ENCODE assay signal across 8 cellular contexts in the genomic region with DNA sequence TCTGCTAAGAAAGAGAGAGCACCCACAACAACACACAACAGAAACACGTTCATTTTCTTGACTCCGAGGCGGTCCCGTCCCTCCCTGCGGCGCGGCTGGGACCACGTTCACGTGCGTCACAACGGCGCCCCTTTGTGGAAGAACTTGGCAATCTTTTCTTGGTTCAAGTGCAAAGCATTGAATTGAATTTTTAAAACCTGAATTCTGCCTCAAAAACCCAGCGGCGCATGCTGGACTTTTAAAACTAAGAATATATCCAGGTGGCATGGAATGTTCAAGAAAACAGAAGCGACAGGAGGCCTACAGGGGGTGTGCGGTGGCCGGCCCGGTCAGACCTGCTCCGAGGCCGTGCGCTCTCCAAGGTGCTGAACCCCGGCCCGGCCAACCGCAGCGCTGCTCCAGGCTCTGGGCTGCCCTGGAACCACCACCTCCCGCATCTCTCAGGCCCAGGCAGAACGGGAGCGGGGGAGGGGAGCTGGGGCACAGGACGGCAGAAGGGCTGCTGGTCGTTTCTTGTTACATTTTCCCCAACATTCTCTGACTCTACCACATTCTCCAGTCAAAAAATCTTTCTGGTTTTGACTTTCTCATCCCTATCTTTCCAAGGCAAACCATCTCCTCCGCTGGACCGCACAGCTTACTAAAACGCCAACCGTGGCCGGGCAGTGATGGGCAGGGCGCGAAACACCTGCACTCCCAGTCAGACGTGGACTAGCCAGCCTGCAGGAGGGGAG. TPM values are rescaled to one million over a fixed set of nuclear protein-coding genes. Genes with fewer than 3 reads are reported as not detected.
A peak's percentile ranks its signal among the peaks of the same experiment; 100 is the strongest.
DNase-seq lines count a peak whose midpoint lies in the region; ATAC-seq and TF ChIP-seq lines count a peak whose summit lies in the region.

No MANE protein-coding gene starts in this region.

- ATAC-seq in foreskin keratinocyte (peak; percentile 41), thoracic aorta (ENCODE audit: insufficient number of reproducible peaks, low FRiP score, low read depth) (no peak), HG03175 (IDR thresholded peaks at IDR 0.05; ENCODE audit: unreplicated experiment) (no peak)

- H4K20me1 ChIP-seq in osteoblast (ENCODE audit: insufficient read depth, low read length): peaks cover 55% of the 10 kb centered on the region

- H3K27ac ChIP-seq in foreskin keratinocyte (no peak overlapping the region), osteoblast (ENCODE audit: low read depth, low read length) (no peak overlapping the region), thoracic aorta (no peak overlapping the region)

- H3K9me3 ChIP-seq in osteoblast (ENCODE audit: low read depth, low read length) (no peaks in the 10 kb centered on the region), thoracic aorta (no peaks in the 10 kb centered on the region)

- H3K4me3 ChIP-seq in AG10803 (ENCODE audit: low read length) (no peak overlapping the region), HFF-Myc (replicated peaks; ENCODE audit: low read depth, low read length) (no peak overlapping the region), osteoblast (ENCODE audit: insufficient read depth, low read length) (peak overlapping the region; percentile 35), thoracic aorta (peak overlapping the region; percentile 23)

- peak overlapping the region; percentile 71 for H3K4me2 ChIP-seq in osteoblast (ENCODE audit: insufficient read depth, low read length)

- peak; percentile 73 for TF ChIP-seq CTCF in AG10803 (conservative IDR thresholded peaks at IDR 0.05; ENCODE audit: low read length)
- peak; percentile 69 for TF ChIP-seq CTCF in HFF-Myc (IDR thresholded peaks at IDR 0.05; ENCODE audit: low read depth, low read length, missing control alignments)
- TF ChIP-seq CTCF in foreskin keratinocyte (conservative IDR thresholded peaks at IDR 0.05): peak; percentile 84
- TF ChIP-seq CTCF in osteoblast (IDR thresholded peaks at IDR 0.05; ENCODE audit: extremely low read depth, low read depth, low read length): peak; percentile 76
- TF ChIP-seq CTCF in thoracic aorta (IDR thresholded peaks at IDR 0.05): peak; percentile 78

- DNase-seq in AG10803 (ENCODE audit: low read depth) (peak; percentile 65), HFF-Myc (ENCODE audit: extremely low read depth, low read depth) (no peak), RPMI8226 (peak; percentile 31), foreskin keratinocyte (peak in 1 of 2 donors; percentile 49), osteoblast (ENCODE audit: insufficient read length, low spot score, missing footprints) (peak; percentile 99), thoracic aorta (ENCODE audit: low spot score) (no peak)
- peak; percentile 88 for DNase-seq in activated effector memory CD4-positive, alpha-beta T cell treated with anti-CD3 and anti-CD28 coated beads, Interleukin-2, amount 50 U/mL, for 16 hours

- H3K79me2 ChIP-seq in osteoblast (ENCODE audit: insufficient read depth, low read length): no peaks in the 10 kb centered on the region

- no peaks in the 10 kb centered on the region for H3K4me1 ChIP-seq in foreskin keratinocyte
- H3K4me1 ChIP-seq in osteoblast (ENCODE audit: insufficient read depth, low read length): peaks cover 13% of the 10 kb centered on the region
- H3K4me1 ChIP-seq in thoracic aorta (ENCODE audit: control insufficient read depth in 1 of 2, low read depth in 2 of 2): peaks cover 8 to 14% of the 10 kb centered on the region in 2 donors

- no peak overlapping the region for H2AFZ ChIP-seq in osteoblast (ENCODE audit: low read length)

- H3K27me3 ChIP-seq in foreskin keratinocyte (no peaks in the 10 kb centered on the region), osteoblast (ENCODE audit: insufficient read depth, low read length) (no peaks in the 10 kb centered on the region), thoracic aorta (replicated peaks; ENCODE audit: insufficient read depth) (no peaks in the 10 kb centered on the region)

- H3K36me3 ChIP-seq in osteoblast (ENCODE audit: insufficient read depth, low read length) (no peaks in the 10 kb centered on the region), thoracic aorta (no peaks in the 10 kb centered on the region)

RNA-seq across cellular contexts. Expression of gene HEXD, which starts 3.4 kb away (rescaled TPM):
- total RNA-seq in foreskin keratinocyte (9.6 and 10.4 TPM in 2 replicates), osteoblast (13.0 and 20.3 TPM in 2 replicates), thoracic aorta (10 to 100 TPM; 31.4 to 34.7 TPM)
- polyA plus RNA-seq in foreskin keratinocyte: 10.2 and 10.9 TPM in 2 replicates

RNA-seq across cellular contexts. Expression of gene OGFOD3, which starts 3.7 kb away (rescaled TPM):
- 19.4 and 20.7 TPM in 2 replicates for total RNA-seq in foreskin keratinocyte
- polyA plus RNA-seq in foreskin keratinocyte: 23.4 and 25.1 TPM in 2 replicates
- 25.3 and 27.4 TPM in 2 replicates for total RNA-seq in osteoblast
- total RNA-seq in thoracic aorta: 10 to 100 TPM; 24.9 to 27.4 TPM

RNA-seq across cellular contexts. Expression of gene CYBC1, which starts 35.8 kb away (rescaled TPM):
- total RNA-seq in foreskin keratinocyte: 27.3 and 29.5 TPM in 2 replicates
- 26.9 and 30.0 TPM in 2 replicates for polyA plus RNA-seq in foreskin keratinocyte
- total RNA-seq in osteoblast: 72.4 and 75.1 TPM in 2 replicates
- total RNA-seq in thoracic aorta: 100 to 1,000 TPM in 1 of 2 donors, 10 to 100 TPM in 1; 84.6 to 178 TPM

RNA-seq across cellular contexts. Expression of gene UTS2R, which starts 43.1 kb away (rescaled TPM):
- not detected in 2 replicates for total RNA-seq in foreskin keratinocyte
- not detected in 2 replicates for polyA plus RNA-seq in foreskin keratinocyte
- not detected in 2 replicates for total RNA-seq in osteoblast
- total RNA-seq in thoracic aorta: under 1 TPM in 1 of 2 donors, not detected in 1; 0.27 TPM

RNA-seq across cellular contexts. Expression of gene NARF, which starts 43.8 kb away (rescaled TPM):
- total RNA-seq in foreskin keratinocyte (21.8 and 27.4 TPM in 2 replicates), osteoblast (34.4 and 36.8 TPM in 2 replicates), thoracic aorta (10 to 100 TPM; 77.0 to 86.8 TPM)
- 27.5 and 32.3 TPM in 2 replicates for polyA plus RNA-seq in foreskin keratinocyte

Comparison
In these comparisons a context has a peak if more than half of its experiments do, and no peak if none do; other contexts are left out.
1. DNase-seq: peak in AG10803 (single experiment), RPMI8226 (single experiment), activated effector memory CD4-positive, alpha-beta T cell treated with anti-CD3 and anti-CD28 coated beads, Interleukin-2, amount 50 U/mL, for 16 hours (single experiment) and osteoblast (single experiment); none in HFF-Myc (single experiment) and thoracic aorta (single experiment).
2. H3K4me3 ChIP-seq: peak in osteoblast (single experiment) and thoracic aorta (single experiment); none in AG10803 (single experiment) and HFF-Myc (single experiment).
3. Peak in every context shown above with its lines, with median percentiles within 50 percentile points of each other: CTCF ChIP-seq.